11 cellular contexts compared by ENCODE assay signal in genomic region chr9:76638001-76638400, GRCh38.
"Had no signal": no experiment of that assay in that cellular context is flagged by ENCODE, and none has a peak within 500 bp of the region (broad histone marks: within the 10 kb centered on the region; RNA-seq: fewer than 3 reads in every experiment).

No MANE protein-coding gene starts in this region.

- H3K4me1 ChIP-seq: testis had no signal

- H3K27ac ChIP-seq: brain microvascular endothelial cell, sigmoid colon, testis had no signal

- H3K36me3 Mint-ChIP-seq: natural killer cell had no signal

- H3K9me3 ChIP-seq: sigmoid colon, testis had no signal

- H3K4me3 Mint-ChIP-seq: endodermal cell; natural killer cell; stimulated activated naive CD8-positive, alpha-beta T cell treated with anti-CD3 and anti-CD28 coated beads, Interleukin-15, amount 100 ng/mL, for 72 hours had no signal

- H3K4me1 Mint-ChIP-seq: stimulated activated naive CD8-positive, alpha-beta T cell treated with anti-CD3 and anti-CD28 coated beads, Interleukin-15, amount 100 ng/mL, for 72 hours had no signal

- H3K4me3 ChIP-seq: lung, sigmoid colon, testis had no signal

- H3K9me3 Mint-ChIP-seq: endodermal cell; natural killer cell; stimulated activated naive CD8-positive, alpha-beta T cell treated with anti-CD3 and anti-CD28 coated beads, Interleukin-15, amount 100 ng/mL, for 72 hours had no signal

- H3K27ac Mint-ChIP-seq: endodermal cell, natural killer cell had no signal

- H3K27me3 ChIP-seq: brain microvascular endothelial cell, sigmoid colon, testis had no signal

- H3K27me3 Mint-ChIP-seq: stimulated activated naive CD8-positive, alpha-beta T cell treated with anti-CD3 and anti-CD28 coated beads, Interleukin-15, amount 100 ng/mL, for 72 hours had no signal

- ATAC-seq: activated CD4-positive, CD25-positive, alpha-beta regulatory T cell treated with anti-CD3 and anti-CD28 coated beads, Interleukin-2, amount 50 U/mL, for 24 hours; natural killer cell; stimulated activated naive CD8-positive, alpha-beta T cell treated with anti-CD3 and anti-CD28 coated beads, Interleukin-15, amount 100 ng/mL, for 72 hours had no signal

- DNase-seq: activated naive CD4-positive, alpha-beta T cell treated with anti-CD3 and anti-CD28 coated beads, Interleukin-2, amount 50 U/mL, for 16 hours; brain microvascular endothelial cell; endodermal cell; hypothalamus; natural killer cell; sigmoid colon; stimulated activated CD4-positive, alpha-beta T cell treated with anti-CD3 and anti-CD28 coated beads, Interleukin-4, amount 100 ng/mL, for 1 hour; stimulated activated naive CD8-positive, alpha-beta T cell treated with anti-CD3 and anti-CD28 coated beads, Interleukin-15, amount 100 ng/mL, for 72 hours; testis had no signal

- H3K36me3 ChIP-seq: brain microvascular endothelial cell had no signal
